Comparison of ENCODE assay signal across 25 cellular contexts in genomic region chr7:6691103-6691502, GRCh38. TPM values are rescaled to one million over a fixed set of nuclear protein-coding genes. Genes with fewer than 3 reads are reported as not detected.
DNase-seq lines count a peak whose midpoint lies in the region; ATAC-seq and TF ChIP-seq lines count a peak whose summit lies in the region.
"Had no signal": no experiment of that assay in that cellular context is flagged by ENCODE, and none has a peak within 500 bp of the region (broad histone marks: within the 10 kb centered on the region; RNA-seq: fewer than 3 reads in every experiment).

No MANE protein-coding gene starts in this region.

- no peak overlapping the region for H3K9ac ChIP-seq in iPS-20b (ENCODE audit: low read depth, low read length)

- H4K20me1 ChIP-seq in PC-9 (ENCODE audit: insufficient read depth), result no peaks in the 10 kb centered on the region

- no peaks in the 10 kb centered on the region for H3K79me2 ChIP-seq in PC-9 (ENCODE audit: low read depth)

- H3F3A ChIP-seq in PC-9 (ENCODE audit: insufficient read depth, low read depth), result peaks cover 38% of the 10 kb centered on the region; the same call in 1 of the 2 replicates

- ATAC-seq in right cardiac atrium (no peak), left ventricle myocardium superior (no peak), thoracic aorta (ENCODE audit: insufficient number of reproducible peaks, low FRiP score, low read depth) (no peak)
- ATAC-seq: naive thymus-derived CD8-positive, alpha-beta T cell; stimulated activated naive CD8-positive, alpha-beta T cell treated with anti-CD3 and anti-CD28 coated beads, Interleukin-15, amount 100 ng/mL, for 72 hours; upper lobe of right lung had no signal

- H2AFZ ChIP-seq in PC-9, result no peak overlapping the region

- no peak for TF ChIP-seq POLR2A in lower leg skin (IDR thresholded peaks at IDR 0.05)

- TF ChIP-seq CTCF in PC-9 (conservative IDR thresholded peaks at IDR 0.05), result no peak
- TF ChIP-seq CTCF in thoracic aorta (IDR thresholded peaks at IDR 0.05), result no peak
- no peak for TF ChIP-seq CTCF in lower leg skin (IDR thresholded peaks at IDR 0.05)

- peak overlapping the region; percentile 17 for H3K4me3 ChIP-seq in right cardiac atrium (ENCODE audit: low read length)
- H3K4me3 ChIP-seq in PC-9, result peak overlapping the region; percentile 6
- peak overlapping the region; percentile 38 for H3K4me3 ChIP-seq in iPS-20b (ENCODE audit: low read length)
- H3K4me3 ChIP-seq in thoracic aorta, result peak overlapping the region; percentile 28
- no peak overlapping the region for H3K4me3 ChIP-seq in lower leg skin (ENCODE audit: low read depth, poor library complexity, severe bottlenecking)
- H3K4me3 ChIP-seq: left ventricle myocardium inferior, ovary, right atrium auricular region, upper lobe of right lung had no signal

- no peak overlapping the region for H3K4me2 ChIP-seq in PC-9

- H3K9me2 ChIP-seq in PC-9 (ENCODE audit: insufficient read depth), result no peaks in the 10 kb centered on the region

- peaks cover 23% of the 10 kb centered on the region for H3K9me3 ChIP-seq in right cardiac atrium (ENCODE audit: control insufficient read depth, low read length)
- peaks cover 99% of the 10 kb centered on the region for H3K9me3 ChIP-seq in PC-9 (ENCODE audit: insufficient read depth, low read depth)
- peaks cover 100% of the 10 kb centered on the region for H3K9me3 ChIP-seq in iPS-20b (ENCODE audit: insufficient read depth, low read depth, low read length)
- H3K9me3 ChIP-seq in thoracic aorta, result peaks cover 93% of the 10 kb centered on the region

- DNase-seq in right cardiac atrium, result no peak
- no peak for DNase-seq in left ventricle myocardium superior
- DNase-seq in PC-9, result no peak
- DNase-seq in thoracic aorta (ENCODE audit: low spot score), result no peak
- no peak for DNase-seq in H4 (ENCODE audit: low spot score)
- no peak for DNase-seq in lower leg skin (ENCODE audit: low spot score in 2 of 2)
- DNase-seq in amygdala (lab: John Stamatoyannopoulos, UW), result no peak
- DNase-seq: activated B cell treated with CpG ODN at 0.5 μM for 24 hours; activated CD4-positive, alpha-beta T cell treated with anti-CD3 and anti-CD28 coated beads, Interleukin-2, amount 50 U/mL, for 48 hours; activated gamma-delta T cell treated with Interleukin-2 at 50 U/mL for 16 hours; activated T-cell treated with anti-CD3 and anti-CD28 coated beads for 4 hours; BE2C; HCEC 1CT; head of caudate nucleus; Kasumi-1; left ventricle myocardium inferior; naive thymus-derived CD8-positive, alpha-beta T cell; NCI-H1048; NCI-H187; ovary; stimulated activated naive CD8-positive, alpha-beta T cell treated with anti-CD3 and anti-CD28 coated beads, Interleukin-15, amount 100 ng/mL, for 72 hours; T-helper 9 cell; upper lobe of right lung had no signal

- peaks cover 100% of the 10 kb centered on the region for H3K36me3 ChIP-seq in PC-9 (ENCODE audit: low read depth)
- peaks cover 100% of the 10 kb centered on the region for H3K36me3 ChIP-seq in iPS-20b (ENCODE audit: insufficient read depth, low read depth, low read length)
- peaks cover 96% of the 10 kb centered on the region for H3K36me3 ChIP-seq in thoracic aorta

- H3K27me3 ChIP-seq in right cardiac atrium (ENCODE audit: control insufficient read depth, insufficient read depth) (no peaks in the 10 kb centered on the region), PC-9 (ENCODE audit: insufficient read depth, low read depth) (no peaks in the 10 kb centered on the region), iPS-20b (ENCODE audit: insufficient read depth, low read length) (no peaks in the 10 kb centered on the region), thoracic aorta (replicated peaks; ENCODE audit: insufficient read depth) (no peaks in the 10 kb centered on the region)
- H3K27me3 ChIP-seq: BE2C, ovary, right atrium auricular region, upper lobe of right lung had no signal

- no TSS peak for BruUV-seq in PC-9 (replicated peaks; lab: Mats Ljungman, UMichigan)

- H3K27ac ChIP-seq in right cardiac atrium (ENCODE audit: low read length) (no peak overlapping the region), PC-9 (no peak overlapping the region), iPS-20b (ENCODE audit: low read length) (no peak overlapping the region), thoracic aorta (no peak overlapping the region)
- H3K27ac ChIP-seq: left ventricle myocardium inferior, ovary, right atrium auricular region, upper lobe of right lung had no signal

- H3K4me1 ChIP-seq in right cardiac atrium (ENCODE audit: control insufficient read depth, insufficient read depth, low read length) (no peaks in the 10 kb centered on the region), PC-9 (replicated peaks; ENCODE audit: insufficient read depth) (no peaks in the 10 kb centered on the region), iPS-20b (ENCODE audit: insufficient read depth, low read length) (no peaks in the 10 kb centered on the region), thoracic aorta (ENCODE audit: control insufficient read depth in 1 of 2, low read depth in 2 of 2) (no peaks in the 10 kb centered on the region)
- H3K4me1 ChIP-seq: BE2C, left ventricle myocardium inferior, right atrium auricular region, upper lobe of right lung had no signal

- 98% methylated on average over 4 of the region's 4 CpGs for WGBS in right cardiac atrium
- 96 to 97% methylated on average over 4 of the region's 4 CpGs for WGBS in lower leg skin, 2 donors

- intact Hi-C loops in right cardiac atrium (cut with DNase I) (no loop called here), left ventricle myocardium superior (cut with micrococcal nuclease) (no loop called here), PC-9 (cut with micrococcal nuclease; ENCODE audit: unreplicated experiment) (no loop called here), lower leg skin (cut with DNase I; ENCODE audit: low total_unique reads) (no loop called here)

- POLR2A ChIA-PET in PC-9 (lab: Charles Lee; ENCODE audit: unreplicated experiment), result no interaction called here

- CTCF ChIA-PET in PC-9 (lab: Charles Lee), result no interaction called here

RNA-seq across cellular contexts. Expression of gene ZNF12, which starts 15.6 kb away (rescaled TPM):
- total RNA-seq in right cardiac atrium (10 to 100 TPM; 18.2 to 25.3 (median 20.9) TPM), left ventricle myocardium superior (15.5 TPM), PC-9 (2021) (25.2 and 37.5 TPM in 2 replicates), thoracic aorta (10 to 100 TPM; 18.5 to 34.2 TPM), lower leg skin (10 to 100 TPM; 19.7 to 40.8 (median 23.8) TPM)
- polyA plus RNA-seq in right cardiac atrium, result 9.6 TPM
- 17.5 and 27.3 TPM in 2 replicates for total RNA-seq in H4 (2014; rRNA removed; shearing (Covaris generic))

RNA-seq across cellular contexts. Expression of gene ZNF316, which starts 54.0 kb away (rescaled TPM):
- total RNA-seq in right cardiac atrium (10 to 100 TPM; 14.8 to 20.7 (median 17.3) TPM), left ventricle myocardium superior (20.7 TPM), PC-9 (2021) (28.4 and 34.8 TPM in 2 replicates), thoracic aorta (10 to 100 TPM; 54.4 to 64.6 TPM), lower leg skin (10 to 100 TPM; 30.6 to 63.6 (median 35.6) TPM)
- 11.7 TPM for polyA plus RNA-seq in right cardiac atrium
- 5.1 and 7.9 TPM in 2 replicates for total RNA-seq in H4 (2014; rRNA removed; shearing (Covaris generic))
